37 cellular contexts compared by ENCODE assay signal in the genomic region with DNA sequence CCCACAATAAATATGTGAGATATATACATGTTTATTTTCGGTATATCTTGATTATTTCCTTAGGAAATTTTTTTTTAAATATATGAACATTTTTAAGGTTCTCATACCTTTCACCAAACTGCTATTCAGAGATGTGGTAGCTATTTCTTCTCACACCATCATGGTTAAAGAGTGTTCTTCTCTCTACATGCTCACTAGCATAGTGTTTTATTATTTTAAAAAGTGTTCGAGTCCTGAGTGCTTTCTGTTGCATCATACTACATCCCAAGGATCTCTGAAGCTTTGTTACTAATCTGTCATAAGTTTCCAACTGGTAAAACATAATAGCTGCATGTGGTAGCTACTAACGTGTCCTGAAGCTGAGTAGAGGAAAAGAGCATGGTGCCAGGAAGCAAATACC.
DNase-seq lines count a peak whose midpoint lies in the region; ATAC-seq, FAIRE-seq and TF ChIP-seq lines count a peak whose summit lies in the region.
"Had no signal": no experiment of that assay in that cellular context is flagged by ENCODE, and none has a peak within 500 bp of the region (broad histone marks: within the 10 kb centered on the region; RNA-seq: fewer than 3 reads in every experiment).

No MANE protein-coding gene starts in this region.

- intact Hi-C loops in K562 (cut with micrococcal nuclease), result no loop called here

- no peak overlapping the region for H3K23ac ChIP-seq in trophoblast cell (ENCODE audit: low read length)

- no peaks in the 10 kb centered on the region for H3K9me1 ChIP-seq in K562 (ENCODE audit: control insufficient read depth, insufficient read depth, low read length)

- H2AFZ ChIP-seq in K562 (ENCODE audit: low read depth, low read length) (no peak overlapping the region), neural progenitor cell (replicated peaks) (no peak overlapping the region), trophoblast cell (ENCODE audit: insufficient read depth, low read length, poor library complexity) (no peak overlapping the region)

- TF ChIP-seq POLR2A in K562 (conservative IDR thresholded peaks at IDR 0.05), result no peak

- H3K27ac ChIP-seq in K562 (ENCODE audit: extremely low read depth, low read depth, low read length) (no peak overlapping the region), neural progenitor cell (no peak overlapping the region), trophoblast cell (ENCODE audit: low read depth, low read length) (no peak overlapping the region)
- H3K27ac ChIP-seq: 22Rv1; A549; BLaER1; BLaER1 treated with 17β-estradiol and CSF1 and Interleukin-3, amounts not matched to agents 10 nM and 100 nM; C4-2B had no signal

- H4K20me1 ChIP-seq in K562 (replicated peaks; ENCODE audit: control insufficient read depth, insufficient read depth, low read length) (no peaks in the 10 kb centered on the region), neural progenitor cell (ENCODE audit: low read depth) (no peaks in the 10 kb centered on the region)
- H4K20me1 ChIP-seq: BLaER1; BLaER1 treated with 17β-estradiol and CSF1 and Interleukin-3, amounts not matched to agents 10 nM and 100 nM had no signal

- no peak overlapping the region for H3K4me3 ChIP-seq in K562
- no peak overlapping the region for H3K4me3 ChIP-seq in neural progenitor cell
- H3K4me3 ChIP-seq in trophoblast cell (ENCODE audit: low read depth, low read length), result no peak overlapping the region
- H3K4me3 ChIP-seq: A549; BLaER1; BLaER1 treated with 17β-estradiol and CSF1 and Interleukin-3, amounts not matched to agents 10 nM and 100 nM had no signal

- no peak overlapping the region for H4K8ac ChIP-seq in trophoblast cell (ENCODE audit: low read depth, low read length)

- no peak overlapping the region for H3K14ac ChIP-seq in trophoblast cell (ENCODE audit: low read length)

- H2BK5ac ChIP-seq in trophoblast cell (ENCODE audit: low read depth, low read length, poor library complexity), result no peak overlapping the region

- H3K9ac ChIP-seq in K562 (ENCODE audit: insufficient read depth in 1 of 2, low read depth in 2 of 2, low read length in 2 of 2), result no peak overlapping the region
- H3K9ac ChIP-seq in neural progenitor cell, result no peak overlapping the region
- peak overlapping the region; percentile 56 for H3K9ac ChIP-seq in trophoblast cell (ENCODE audit: low read length)
- H3K9ac ChIP-seq: BLaER1; BLaER1 treated with 17β-estradiol and CSF1 and Interleukin-3, amounts not matched to agents 10 nM and 100 nM had no signal

- no peak overlapping the region for H2BK12ac ChIP-seq in trophoblast cell (ENCODE audit: low read length)

- no peak overlapping the region for H2AK5ac ChIP-seq in trophoblast cell (ENCODE audit: low read length)

- ATAC-seq in WTC11 (no peak), K562 (no peak), GM18517 (IDR thresholded peaks at IDR 0.05; ENCODE audit: unreplicated experiment) (no peak), GM19324 (IDR thresholded peaks at IDR 0.05; ENCODE audit: low FRiP score, unreplicated experiment) (no peak)
- ATAC-seq: A549; CD8-positive, alpha-beta T cell had no signal

- H3K9me3 Mint-ChIP-seq in WTC11 (peaks cover 9% of the 10 kb centered on the region), neural progenitor cell (no peaks in the 10 kb centered on the region), mesothelial cell of epicardium (no peaks in the 10 kb centered on the region)

- H3K27ac Mint-ChIP-seq in WTC11 (no peak overlapping the region), neural progenitor cell (peak overlapping the region; percentile 46), mesothelial cell of epicardium (no peak overlapping the region)
- H3K27ac Mint-ChIP-seq: B cell; CD4-positive, alpha-beta memory T cell; CD4-positive, alpha-beta T cell; CD4-positive, CD25-positive, alpha-beta regulatory T cell; CD8-positive, alpha-beta memory T cell; CD8-positive, alpha-beta T cell had no signal

- H3K9me3 ChIP-seq in K562 (replicated peaks; ENCODE audit: control insufficient read depth, insufficient read depth, low read depth, low read length) (no peaks in the 10 kb centered on the region), neural progenitor cell (ENCODE audit: low read depth) (no peaks in the 10 kb centered on the region), trophoblast cell (ENCODE audit: insufficient read depth, low read depth, low read length) (no peaks in the 10 kb centered on the region)
- H3K9me3 ChIP-seq: A549, BE2C, BLaER1, Caco-2 had no signal

- H3K4me1 ChIP-seq in K562 (replicated peaks in 1 of 2; ENCODE audit: control insufficient read depth in 2 of 2, insufficient read depth in 2 of 2, low read length in 2 of 2), result no peaks in the 10 kb centered on the region
- peaks cover 32% of the 10 kb centered on the region for H3K4me1 ChIP-seq in neural progenitor cell
- no peaks in the 10 kb centered on the region for H3K4me1 ChIP-seq in trophoblast cell (ENCODE audit: control insufficient read depth in 1 of 2, insufficient read depth in 2 of 2, low read length in 2 of 2)
- H3K4me1 ChIP-seq: A549; BE2C; BLaER1; BLaER1 treated with 17β-estradiol and CSF1 and Interleukin-3, amounts not matched to agents 10 nM and 100 nM; Caco-2 had no signal

- H3F3A ChIP-seq in neural progenitor cell (ENCODE audit: low read depth), result peaks cover 12% of the 10 kb centered on the region

- H3K36me3 Mint-ChIP-seq in WTC11, result no peaks in the 10 kb centered on the region
- H3K36me3 Mint-ChIP-seq in neural progenitor cell, result no peaks in the 10 kb centered on the region
- no peaks in the 10 kb centered on the region for H3K36me3 Mint-ChIP-seq in mesothelial cell of epicardium
- H3K36me3 Mint-ChIP-seq: CD14-positive monocyte; CD4-positive, alpha-beta memory T cell; CD4-positive, CD25-positive, alpha-beta regulatory T cell; CD8-positive, alpha-beta T cell had no signal

- H3K4me1 Mint-ChIP-seq in WTC11 (peaks cover 7% of the 10 kb centered on the region), neural progenitor cell (peaks cover 35% of the 10 kb centered on the region), mesothelial cell of epicardium (no peaks in the 10 kb centered on the region)
- H3K4me1 Mint-ChIP-seq: CD14-positive monocyte had no signal

- 5% methylated on average over 3 of the region's 3 CpGs for WGBS in K562 (ENCODE audit: insufficient coverage, low coverage, missing lambda C conversion rate)
- WGBS in trophoblast cell (ENCODE audit: extremely low coverage, insufficient coverage, insufficient read length), result no CpG with 5 or more reads among the region's 3 CpGs

- TF ChIP-seq EP300 in K562 (IDR thresholded peaks at IDR 0.05; ENCODE audit: low read length), result no peak

- no peaks in the 10 kb centered on the region for H3K79me1 ChIP-seq in trophoblast cell (ENCODE audit: low read length)

- no peak overlapping the region for H3K4ac ChIP-seq in trophoblast cell (ENCODE audit: low read depth, low read length)

- no peak for FAIRE-seq in K562 (lab: Jason Lieb, UNC)
- FAIRE-seq: A204.1, A549, D721Med had no signal

- DNase-seq in WTC11 (ENCODE audit: low spot score) (no peak), K562 (ENCODE audit: extremely low read depth in 1 of 4, low spot score in 3 of 4) (no peak), neural progenitor cell (ENCODE audit: low spot score) (no peak), trophoblast cell (no peak), mesothelial cell of epicardium (ENCODE audit: low spot score in 2 of 2, unreplicated experiment in 2 of 2) (no peak)
- DNase-seq in stimulated activated CD4-positive, alpha-beta T cell treated with anti-CD3 and anti-CD28 coated beads, Interleukin-12 subunit alpha, Interleukin-12 subunit beta, amount 100 ng/mL, for 4 hours, result no peak
- DNase-seq: 8988T; ACHN; AML-193; BE2C; C1 segment of cervical spinal cord; Caco-2; Calu3; CD4-positive, alpha-beta memory T cell; CD4-positive, alpha-beta T cell; CD4-positive, CD25-positive, alpha-beta regulatory T cell; CD8-positive, alpha-beta memory T cell; CD8-positive, alpha-beta T cell; COR-L47; DMS 273 treated with DMSO at 0.1 percent for 48 hours; DMS153; DMS53; DMS79; DMS79 treated with DMSO at 0.1 percent for 48 hours; DND-41; EL had no signal

- CTCF ChIA-PET in WTC11 (lab: Charles Lee), result interaction anchor here (2.0 kb wide), 1 partner anchor 277 kb away, joined by 4 read pairs; no protein-coding TSS in a partner anchor
- CTCF ChIA-PET in K562 (lab: Yijun Ruan, JAX; ENCODE audit: low intra/inter-chr PET ratio), result no interaction called here

- H3K36me3 ChIP-seq in K562 (ENCODE audit: control insufficient read depth, insufficient read depth, low read length) (no peaks in the 10 kb centered on the region), neural progenitor cell (no peaks in the 10 kb centered on the region), trophoblast cell (ENCODE audit: control insufficient read depth in 1 of 2, insufficient read depth in 2 of 2, low read length in 2 of 2) (no peaks in the 10 kb centered on the region)
- H3K36me3 ChIP-seq: BE2C; BLaER1; BLaER1 treated with 17β-estradiol and CSF1 and Interleukin-3, amounts not matched to agents 10 nM and 100 nM had no signal

- H4K12ac ChIP-seq in trophoblast cell (ENCODE audit: low read depth, low read length), result no peak overlapping the region

- BruUV-seq in K562 (replicated peaks; lab: Mats Ljungman, UMichigan), result no TSS peak

- no peak overlapping the region for H4K91ac ChIP-seq in trophoblast cell (ENCODE audit: low read depth, low read length)

- H3K4me3 Mint-ChIP-seq in WTC11 (no peak overlapping the region), neural progenitor cell (no peak overlapping the region), mesothelial cell of epicardium (no peak overlapping the region)
- H3K4me3 Mint-ChIP-seq: B cell; CD14-positive monocyte; CD4-positive, alpha-beta memory T cell; CD4-positive, alpha-beta T cell; CD4-positive, CD25-positive, alpha-beta regulatory T cell; CD8-positive, alpha-beta memory T cell; CD8-positive, alpha-beta T cell had no signal

- POLR2A ChIA-PET in WTC11 (lab: Charles Lee) (no interaction called here), K562 (lab: Yijun Ruan, JAX) (no interaction called here)

- H3K4me2 ChIP-seq in K562 (ENCODE audit: insufficient read depth, low read length), result no peak overlapping the region
- no peak overlapping the region for H3K4me2 ChIP-seq in neural progenitor cell
- no peak overlapping the region for H3K4me2 ChIP-seq in trophoblast cell (ENCODE audit: low read length)
- H3K4me2 ChIP-seq: A549; BLaER1; BLaER1 treated with 17β-estradiol and CSF1 and Interleukin-3, amounts not matched to agents 10 nM and 100 nM had no signal

- TF ChIP-seq CTCF in WTC11 (IDR thresholded peaks at IDR 0.05) (no peak), K562 (IDR thresholded peaks at IDR 0.05 in 2 of 3, conservative IDR thresholded peaks at IDR 0.05 in 1 of 3; ENCODE audit: insufficient read depth in 2 of 3, low read depth in 1 of 3, low read length in 3 of 3) (no peak), neural progenitor cell (IDR thresholded peaks at IDR 0.05) (no peak), mesothelial cell of epicardium (IDR thresholded peaks at IDR 0.05; ENCODE audit: unreplicated experiment) (no peak)

- H3K79me2 ChIP-seq in K562 (ENCODE audit: control insufficient read depth, insufficient read depth, low read length) (no peaks in the 10 kb centered on the region), neural progenitor cell (ENCODE audit: low read depth) (no peaks in the 10 kb centered on the region), trophoblast cell (ENCODE audit: control insufficient read depth, insufficient read depth, low read length, poor library complexity) (no peaks in the 10 kb centered on the region)

- no peaks in the 10 kb centered on the region for H3K27me3 ChIP-seq in K562 (ENCODE audit: control insufficient read depth in 2 of 2, insufficient read depth in 2 of 2, low read length in 2 of 2)
- H3K27me3 ChIP-seq in neural progenitor cell, result no peaks in the 10 kb centered on the region
- no peaks in the 10 kb centered on the region for H3K27me3 ChIP-seq in trophoblast cell (ENCODE audit: insufficient read depth, low read length)
- H3K27me3 ChIP-seq: BE2C; BLaER1; BLaER1 treated with 17β-estradiol and CSF1 and Interleukin-3, amounts not matched to agents 10 nM and 100 nM had no signal

- in situ Hi-C loops in K562 (cut with MboI), result no loop called here

- H3K27me3 Mint-ChIP-seq in WTC11 (ENCODE audit: low read depth), result no peaks in the 10 kb centered on the region
- peaks cover 6% of the 10 kb centered on the region for H3K27me3 Mint-ChIP-seq in neural progenitor cell (ENCODE audit: insufficient read depth, low read depth)
- H3K27me3 Mint-ChIP-seq in mesothelial cell of epicardium (ENCODE audit: low read depth), result no peaks in the 10 kb centered on the region
- H3K27me3 Mint-ChIP-seq: CD4-positive, alpha-beta memory T cell; CD4-positive, alpha-beta T cell; CD4-positive, CD25-positive, alpha-beta regulatory T cell had no signal

- no peak overlapping the region for H3K18ac ChIP-seq in trophoblast cell (ENCODE audit: low read length)

- H2BK120ac ChIP-seq in trophoblast cell (ENCODE audit: insufficient read depth, low read length, poor library complexity), result no peak overlapping the region

- TF ChIP-seq RAD21 in K562 (CRISPR knock-in tag; conservative IDR thresholded peaks at IDR 0.05 in 1 of 2, IDR thresholded peaks at IDR 0.05 in 1 of 2), result no peak
